In genomic region chr5:607541-608285, GRCh38 we compare ENCODE assay signal across 9 cellular contexts. TPM values are rescaled to one million over a fixed set of nuclear protein-coding genes. Genes with fewer than 3 reads are reported as not detected.
A peak's percentile ranks its signal among the peaks of the same experiment; 100 is the strongest.
DNase-seq lines count a peak whose midpoint lies in the region; ATAC-seq, FAIRE-seq and TF ChIP-seq lines count a peak whose summit lies in the region.
"Had no signal": no experiment of that assay in that cellular context is flagged by ENCODE, and none has a peak within 500 bp of the region (broad histone marks: within the 10 kb centered on the region; RNA-seq: fewer than 3 reads in every experiment).

No MANE protein-coding gene starts in this region.

- TF ChIP-seq RAD21 in GM12878 (IDR thresholded peaks at IDR 0.05; ENCODE audit: insufficient read depth, low read depth, low read length), result no peak

- RAD21 ChIA-PET in GM12878 (lab: Charles Lee; ENCODE audit: unreplicated experiment), result no interaction called here

- TF ChIP-seq POLR2A in GM12878 (IDR thresholded peaks at IDR 0.05; ENCODE audit: low read depth, low read length), result no peak

- SMC1A ChIA-PET in GM12878 (lab: Charles Lee; ENCODE audit: uncharacterized antibody, unreplicated experiment), result interaction anchor here (0.8 to 2.3 kb wide), 2 partner anchors 63 to 215 kb away, joined by 3 to 5 read pairs; no protein-coding TSS in a partner anchor

- no TSS peak for BruUV-seq in GM12878 (replicated peaks; lab: Mats Ljungman, UMichigan)

- intact Hi-C loops in GM12878 (cut with micrococcal nuclease; ENCODE audit: unreplicated experiment), result no loop called here

- H3K4me1 ChIP-seq in BE2C, result no peaks in the 10 kb centered on the region; the same call in 1 of the 2 replicates
- peaks cover 20% of the 10 kb centered on the region for H3K4me1 ChIP-seq in GM12878 (ENCODE audit: control insufficient read depth, insufficient read depth, low read length)

- H3K27ac ChIP-seq in GM12878 (ENCODE audit: control insufficient read depth, insufficient read depth) (no peak overlapping the region), brain microvascular endothelial cell (no peak overlapping the region)

- H3K4me3 ChIP-seq in BE2C (ENCODE audit: low read depth, low read length) (no peak overlapping the region), GM12878 (no peak overlapping the region), brain microvascular endothelial cell (ENCODE audit: low read depth, low read length) (no peak overlapping the region)

- no peak overlapping the region for H3K9ac ChIP-seq in GM12878 (ENCODE audit: control insufficient read depth, insufficient read depth, low read length)

- in situ Hi-C loops in GM12878 (cut with MboI), result no loop called here
- in situ Hi-C loops in brain microvascular endothelial cell (cut with HindIII; ENCODE audit: low pct_ligation_motif_present, low sequenced_read_pairs), result no loop called here

- 34% methylated on average over 36 of the region's 36 CpGs for WGBS in GM12878 (ENCODE audit: insufficient coverage, insufficient replicate concordance, low lambda C conversion rate, missing lambda C conversion rate)

- TF ChIP-seq CTCF in BE2C (IDR thresholded peaks at IDR 0.05; ENCODE audit: low read depth, low read length) (no peak), GM12878 (IDR thresholded peaks at IDR 0.05 in 2 of 3, conservative IDR thresholded peaks at IDR 0.05 in 1 of 3; ENCODE audit: control insufficient read depth in 2 of 3, extremely low read depth in 1 of 3, insufficient read depth in 1 of 3, low read depth in 3 of 3, low read length in 3 of 3) (no peak), brain microvascular endothelial cell (IDR thresholded peaks at IDR 0.05; ENCODE audit: low read depth, low read length, missing control alignments) (no peak)

- H3K27me3 ChIP-seq in BE2C (no peaks in the 10 kb centered on the region), GM12878 (replicated peaks in 1 of 2; ENCODE audit: control insufficient read depth in 2 of 2, insufficient read depth in 2 of 2, low read length in 1 of 2) (no peaks in the 10 kb centered on the region; a peak in 2 of 4 replicates), brain microvascular endothelial cell (replicated peaks) (no peaks in the 10 kb centered on the region)

- H4K20me1 ChIP-seq in GM12878 (ENCODE audit: control insufficient read depth, insufficient read depth), result no peaks in the 10 kb centered on the region

- H3K9me3 ChIP-seq in BE2C, result no peaks in the 10 kb centered on the region
- no peaks in the 10 kb centered on the region; the same call in 2 of the 3 replicates for H3K9me3 ChIP-seq in GM12878 (replicated peaks; ENCODE audit: control insufficient read depth, insufficient read depth, low read length)

- peak overlapping the region; percentile 50 for H3K4me2 ChIP-seq in GM12878 (ENCODE audit: control insufficient read depth, insufficient read depth)

- H3K36me3 ChIP-seq in BE2C (no peaks in the 10 kb centered on the region), GM12878 (ENCODE audit: control insufficient read depth in 2 of 2, insufficient read depth in 2 of 2, low read length in 1 of 2) (no peaks in the 10 kb centered on the region), brain microvascular endothelial cell (replicated peaks) (no peaks in the 10 kb centered on the region)

- POLR2A ChIA-PET in GM12878 (lab: Charles Lee), result no interaction called here

- no peak overlapping the region for H2AFZ ChIP-seq in GM12878 (ENCODE audit: control insufficient read depth, low read depth, low read length)

- peaks cover 4% of the 10 kb centered on the region for H3K79me2 ChIP-seq in GM12878 (ENCODE audit: control insufficient read depth, insufficient read depth, low read length)

- 0 out of 4 replicates have a peak, but pooled peaks of 1 of the 2 experiments have one; percentile 13 for TF ChIP-seq EP300 in GM12878 (IDR thresholded peaks at IDR 0.05; ENCODE audit: borderline replicate concordance in 1 of 2, control insufficient read depth in 1 of 2, low read depth in 2 of 2, low read length in 2 of 2)

- DNase-seq in BE2C (peak; percentile 3), GM12878 (ENCODE audit: low read depth, low spot score) (peak; percentile 23), amniotic stem cell (lab: John Stamatoyannopoulos, UW) (no peak), brain microvascular endothelial cell (no peak)
- DNase-seq: activated naive CD4-positive, alpha-beta T cell treated with Interleukin-2 at 50 U/mL for 16 hours had no signal

- ATAC-seq in GM18909 (IDR thresholded peaks at IDR 0.05; ENCODE audit: poor library complexity, unreplicated experiment) (peak; percentile 68), HG03159 (IDR thresholded peaks at IDR 0.05; ENCODE audit: unreplicated experiment) (peak; percentile 46), GM12878 (peak; percentile 61), esophagus mucosa (no peak), GM21390 (IDR thresholded peaks at IDR 0.05; ENCODE audit: unreplicated experiment) (no peak)

- no peak for FAIRE-seq in GM12878 (lab: Jason Lieb, UNC)

- CTCF ChIA-PET in GM12878 (lab: Yijun Ruan, JAX), result no interaction called here

TF ChIP-seq in GM12878, 131 proteins besides CTCF, POLR2A, EP300 and RAD21 (continues in another document):
- TF ChIP-seq ZSCAN29 (IDR thresholded peaks at IDR 0.05) (0 out of 2 replicates have a peak, but pooled peaks have one; percentile 4), SMAD1 (IDR thresholded peaks at IDR 0.05; ENCODE audit: low read depth, partially characterized antibody) (no peak), PAX5 (IDR thresholded peaks at IDR 0.05; ENCODE audit: borderline replicate concordance, low read depth, low read length) (no peak), TBL1XR1 (IDR thresholded peaks at IDR 0.05; ENCODE audit: low read depth, low read length) (no peak), CHD1 (IDR thresholded peaks at IDR 0.05; ENCODE audit: low read depth, low read length) (no peak), RCOR1 (conservative IDR thresholded peaks at IDR 0.05; ENCODE audit: low read depth, low read length) (0 out of 2 replicates have a peak, but pooled peaks have one; percentile 37), TCF3 (IDR thresholded peaks at IDR 0.05; ENCODE audit: borderline replicate concordance, insufficient read depth, low read depth, low read length) (no peak), BHLHE40 (IDR thresholded peaks at IDR 0.05; ENCODE audit: borderline replicate concordance in 1 of 2, low read depth in 2 of 2, low read length in 1 of 2) (peak; percentile 52 to 89; a peak in 3 of 4 replicates), MYC (IDR thresholded peaks at IDR 0.05; ENCODE audit: insufficient read depth, insufficient read length, insufficient replicate concordance, low read length, severe bottlenecking) (peak; percentile 23), TAF1 (IDR thresholded peaks at IDR 0.05; ENCODE audit: borderline replicate concordance, low read depth, low read length) (no peak)
- TF ChIP-seq, protein P1, sequence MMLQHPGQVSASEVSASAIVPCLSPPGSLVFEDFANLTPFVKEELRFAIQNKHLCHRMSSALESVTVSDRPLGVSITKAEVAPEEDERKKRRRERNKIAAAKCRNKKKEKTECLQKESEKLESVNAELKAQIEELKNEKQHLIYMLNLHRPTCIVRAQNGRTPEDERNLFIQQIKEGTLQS (IDR thresholded peaks at IDR 0.05; ENCODE audit: borderline replicate concordance, extremely low read depth, low read depth, low read length), result no peak
- TF ChIP-seq, protein P2, sequence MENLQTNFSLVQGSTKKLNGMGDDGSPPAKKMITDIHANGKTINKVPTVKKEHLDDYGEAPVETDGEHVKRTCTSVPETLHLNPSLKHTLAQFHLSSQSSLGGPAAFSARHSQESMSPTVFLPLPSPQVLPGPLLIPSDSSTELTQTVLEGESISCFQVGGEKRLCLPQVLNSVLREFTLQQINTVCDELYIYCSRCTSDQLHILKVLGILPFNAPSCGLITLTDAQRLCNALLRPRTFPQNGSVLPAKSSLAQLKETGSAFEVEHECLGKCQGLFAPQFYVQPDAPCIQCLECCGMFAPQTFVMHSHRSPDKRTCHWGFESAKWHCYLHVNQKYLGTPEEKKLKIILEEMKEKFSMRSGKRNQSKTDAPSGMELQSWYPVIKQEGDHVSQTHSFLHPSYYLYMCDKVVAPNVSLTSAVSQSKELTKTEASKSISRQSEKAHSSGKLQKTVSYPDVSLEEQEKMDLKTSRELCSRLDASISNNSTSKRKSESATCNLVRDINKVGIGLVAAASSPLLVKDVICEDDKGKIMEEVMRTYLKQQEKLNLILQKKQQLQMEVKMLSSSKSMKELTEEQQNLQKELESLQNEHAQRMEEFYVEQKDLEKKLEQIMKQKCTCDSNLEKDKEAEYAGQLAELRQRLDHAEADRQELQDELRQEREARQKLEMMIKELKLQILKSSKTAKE (IDR thresholded peaks at IDR 0.05; ENCODE audit: low read depth, poor library complexity, severe bottlenecking), result no peak

RNA-seq across cellular contexts. Expression of gene CEP72, which starts 4.4 kb away (rescaled TPM):
- polyA plus RNA-seq in BE2C (2012; ENCODE audit: insufficient read depth, insufficient read length, low read depth), result 5.6 TPM
- 55.7 and 58.5 TPM in 2 replicates for total RNA-seq in GM12878 (2013; cell fraction: nucleolus; rRNA removed)
- 7.2 and 7.7 TPM in 2 replicates for total RNA-seq in GM12878 (2014; rRNA removed)
- 5.5 and 5.9 TPM in 2 replicates for total RNA-seq in GM12878 (2014; rRNA removed; fragmentation: Illumina TruSeq; extraction: Trizol)
- 13.5 and 13.7 TPM in 2 replicates for total RNA-seq in GM12878 (2021)
- polyA plus RNA-seq in GM12878 (2011; ENCODE audit: low read depth), result 1.7 TPM
- 6.8 and 9.7 TPM in 2 replicates for polyA plus RNA-seq in GM12878 (2011; rRNA removed)
- 8.9 and 10.4 TPM in 2 replicates for polyA plus RNA-seq in GM12878 (2011; cell fraction: cytosol; rRNA removed)
- polyA plus RNA-seq in GM12878 (2011; cell fraction: nucleus; rRNA removed), result 25.7 and 31.2 TPM in 2 replicates
- polyA plus RNA-seq in GM12878 (2012), result 4.5 and 5.8 TPM in 2 replicates
- polyA plus RNA-seq in GM12878 (2014; fragmentation: Illumina TruSeq; extraction: Trizol), result 1.8 and 4.0 TPM in 2 replicates
- under 1 TPM; 0.35 to 0.99 TPM for polyA plus RNA-seq in GM12878 (2014; fragmentation: Nextera tagmentation; extraction: Ambion mirVana)
- 8.3 and 9.3 TPM in 2 replicates for polyA plus RNA-seq in GM12878 (2014; rRNA removed)
- 1 to 10 TPM; 8.9 to 9.9 TPM for polyA plus RNA-seq in GM12878 (2016; fragmentation: Nextera tagmentation; extraction: Ambion mirVana)
- 13.0 and 23.2 TPM in 2 replicates for polyA minus RNA-seq in GM12878 (2011; rRNA and poly(A)+ RNA removed)
- 6.0 and 7.4 TPM in 2 replicates for polyA minus RNA-seq in GM12878 (2011; cell fraction: cytosol; rRNA and poly(A)+ RNA removed)
- polyA minus RNA-seq in GM12878 (2011; cell fraction: nucleus; rRNA and poly(A)+ RNA removed), result 15.7 and 27.2 TPM in 2 replicates
- 8.2 TPM for total RNA-seq in esophagus mucosa

Comparison
In these comparisons a context has a peak if more than half of its experiments do, and no peak if none do; other contexts are left out.
1. DNase-seq: peak in BE2C (single experiment) and GM12878 (single experiment); none in amniotic stem cell (single experiment) and brain microvascular endothelial cell (single experiment).
2. ATAC-seq: peak in GM18909 (single experiment), HG03159 (single experiment) and GM12878 (single experiment); none in esophagus mucosa (single experiment) and GM21390 (single experiment).